1 cellular context compared by ENCODE assay signal in genomic region chr5:143629871-143630658, GRCh38.
TF ChIP-seq lines count a peak whose summit lies in the region.

No MANE protein-coding gene starts in this region.

TF ChIP-seq in HepG2, 621 proteins besides CTCF, POLR2A, EP300 and RAD21 (continued from another document and continues in another):
- TF ChIP-seq ZSCAN25 (CRISPR knock-in tag; IDR thresholded peaks at IDR 0.05) (no peak), CBX5 (CRISPR knock-in tag; IDR thresholded peaks at IDR 0.05; ENCODE audit: borderline replicate concordance) (no peak), CREB3 (CRISPR knock-in tag; IDR thresholded peaks at IDR 0.05) (no peak), HOXA9 (CRISPR knock-in tag; IDR thresholded peaks at IDR 0.05; ENCODE audit: borderline replicate concordance) (no peak), FOSL2 (CRISPR knock-in tag; IDR thresholded peaks at IDR 0.05) (peak; percentile 89), ZMYM3 (CRISPR knock-in tag; IDR thresholded peaks at IDR 0.05) (no peak), HOMEZ (CRISPR knock-in tag; IDR thresholded peaks at IDR 0.05; ENCODE audit: low read depth) (peak; percentile 86; the same call in 1 of the 2 replicates), SIN3B (IDR thresholded peaks at IDR 0.05; ENCODE audit: low read length) (no peak), SAFB2 (CRISPR knock-in tag; IDR thresholded peaks at IDR 0.05; ENCODE audit: borderline replicate concordance, low read depth) (no peak), FOSL1 (CRISPR knock-in tag; IDR thresholded peaks at IDR 0.05; ENCODE audit: borderline replicate concordance) (no peak), ZNF512 (CRISPR knock-in tag; IDR thresholded peaks at IDR 0.05) (no peak), ZNF235 (CRISPR knock-in tag; IDR thresholded peaks at IDR 0.05; ENCODE audit: borderline replicate concordance) (no peak), PBX2 (CRISPR knock-in tag; IDR thresholded peaks at IDR 0.05) (no peak), ZNF101 (CRISPR knock-in tag; IDR thresholded peaks at IDR 0.05; ENCODE audit: borderline replicate concordance, low read depth) (no peak), ZNF660 (CRISPR knock-in tag; IDR thresholded peaks at IDR 0.05; ENCODE audit: borderline replicate concordance, low read depth) (no peak), MED13 (CRISPR knock-in tag; IDR thresholded peaks at IDR 0.05) (no peak), SMAD1 (CRISPR knock-in tag; IDR thresholded peaks at IDR 0.05; ENCODE audit: borderline replicate concordance, low read depth) (no peak), CENPBD1 (CRISPR knock-in tag; IDR thresholded peaks at IDR 0.05; ENCODE audit: borderline replicate concordance, low read depth) (no peak), SETDB1 (CRISPR knock-in tag; IDR thresholded peaks at IDR 0.05; ENCODE audit: borderline replicate concordance) (no peak), TFAP4 (IDR thresholded peaks at IDR 0.05; ENCODE audit: borderline replicate concordance, low read depth) (no peak), MXD3 (CRISPR knock-in tag; IDR thresholded peaks at IDR 0.05) (no peak), FOXK1 (CRISPR knock-in tag; IDR thresholded peaks at IDR 0.05; ENCODE audit: borderline replicate concordance, low read depth) (0 out of 2 replicates have a peak, but pooled peaks have one; percentile 40), ARID4A (CRISPR knock-in tag; IDR thresholded peaks at IDR 0.05; ENCODE audit: borderline replicate concordance) (no peak), ZNF687 (CRISPR knock-in tag; IDR thresholded peaks at IDR 0.05) (no peak), ZNF431 (CRISPR knock-in tag; IDR thresholded peaks at IDR 0.05; ENCODE audit: borderline replicate concordance, low read depth) (no peak), ZNF354B (CRISPR knock-in tag; IDR thresholded peaks at IDR 0.05) (no peak), ATAD3A (CRISPR knock-in tag; IDR thresholded peaks at IDR 0.05) (no peak), GPBP1L1 (CRISPR knock-in tag; IDR thresholded peaks at IDR 0.05) (no peak), FOXA3 (CRISPR knock-in tag; IDR thresholded peaks at IDR 0.05) (peak; percentile 91), HDAC2 (CRISPR knock-in tag; IDR thresholded peaks at IDR 0.05) (peak; percentile 67; the same call in 1 of the 2 replicates), PHF21A (CRISPR knock-in tag; IDR thresholded peaks at IDR 0.05) (no peak), ZBTB10 (CRISPR knock-in tag; IDR thresholded peaks at IDR 0.05; ENCODE audit: borderline replicate concordance) (no peak), ZBTB14 (CRISPR knock-in tag; IDR thresholded peaks at IDR 0.05) (no peak), ZBTB7B (CRISPR knock-in tag; IDR thresholded peaks at IDR 0.05) (no peak), PLSCR1 (CRISPR knock-in tag; IDR thresholded peaks at IDR 0.05; ENCODE audit: borderline replicate concordance) (no peak)
